Comparison of ENCODE assay signal across 7 cellular contexts in the genomic region with DNA sequence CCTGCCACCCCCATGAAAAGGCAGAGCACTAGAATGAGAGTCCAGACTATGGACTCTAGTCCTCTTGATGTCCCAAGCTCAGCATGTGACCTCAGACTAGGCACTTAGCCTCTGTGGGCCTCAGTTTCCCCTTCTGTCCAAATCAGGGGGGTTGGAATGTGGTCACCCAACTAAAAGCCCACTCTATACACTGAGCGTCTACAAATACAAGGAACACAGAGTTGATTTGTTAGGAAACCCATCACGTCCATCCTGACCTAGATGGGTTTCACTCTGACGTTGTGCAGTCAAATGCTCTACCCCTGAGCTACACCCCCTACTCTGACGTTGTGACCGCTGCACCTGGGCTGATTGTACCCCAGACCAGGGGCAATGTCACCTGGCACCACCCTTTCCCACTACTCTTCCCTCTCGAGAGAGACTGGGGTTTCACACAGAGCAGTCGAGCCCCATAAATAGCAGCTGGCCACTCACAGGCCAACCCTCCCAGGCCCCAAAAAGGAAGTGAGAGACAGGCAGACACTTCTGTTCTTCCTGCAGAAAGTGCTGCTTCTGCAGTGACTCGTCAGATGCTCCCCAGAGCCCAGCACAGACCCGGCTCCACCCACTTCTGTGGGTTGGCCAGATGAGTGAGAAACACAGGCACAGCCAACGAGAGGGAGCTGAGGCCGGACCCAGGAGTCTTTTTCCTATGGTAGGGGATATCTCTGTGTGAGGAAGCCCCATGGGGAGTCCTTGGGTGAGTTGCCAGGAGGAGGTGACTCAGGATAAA.
DNase-seq lines count a peak whose midpoint lies in the region; ATAC-seq lines count a peak whose summit lies in the region.

No MANE protein-coding gene starts in this region.

- no peak overlapping the region for H3K27ac ChIP-seq in rectal smooth muscle tissue (ENCODE audit: low read depth, low read length)

- peak overlapping the region; percentile 16 for H3K4me3 ChIP-seq in rectal smooth muscle tissue (ENCODE audit: low read length)

- ATAC-seq in GM18520 (IDR thresholded peaks at IDR 0.05; ENCODE audit: unreplicated experiment) (peak; percentile 47), HG02798 (IDR thresholded peaks at IDR 0.05; ENCODE audit: poor library complexity, unreplicated experiment) (peak; percentile 67)

- H3K36me3 ChIP-seq in rectal smooth muscle tissue (ENCODE audit: control insufficient read depth, insufficient read depth, low read length) = no peaks in the 10 kb centered on the region

- peak; percentile 92 for DNase-seq in NOMO-1 treated with dmso at 0.1 percent for 144 hours (lab: John Stamatoyannopoulos, UW; ENCODE audit: unreplicated experiment)
- DNase-seq in activated T-cell treated with anti-CD3 and anti-CD28 coated beads for 48 hours (ENCODE audit: low read depth) = peak; percentile 54
- DNase-seq in germinal center (ENCODE audit: low spot score) = peak; percentile 91
- DNase-seq in NCI-H1105 treated with DMSO at 0.1 percent for 48 hours (lab: John Stamatoyannopoulos, UW) = no peak

- peaks cover 4% of the 10 kb centered on the region for H3K4me1 ChIP-seq in rectal smooth muscle tissue (ENCODE audit: control insufficient read depth, insufficient read depth, low read length)

- no peaks in the 10 kb centered on the region for H3K27me3 ChIP-seq in rectal smooth muscle tissue (ENCODE audit: control insufficient read depth, insufficient read depth, low read length)

- H3K9ac ChIP-seq in rectal smooth muscle tissue (ENCODE audit: low read length) = no peak overlapping the region
